In the genomic region with DNA sequence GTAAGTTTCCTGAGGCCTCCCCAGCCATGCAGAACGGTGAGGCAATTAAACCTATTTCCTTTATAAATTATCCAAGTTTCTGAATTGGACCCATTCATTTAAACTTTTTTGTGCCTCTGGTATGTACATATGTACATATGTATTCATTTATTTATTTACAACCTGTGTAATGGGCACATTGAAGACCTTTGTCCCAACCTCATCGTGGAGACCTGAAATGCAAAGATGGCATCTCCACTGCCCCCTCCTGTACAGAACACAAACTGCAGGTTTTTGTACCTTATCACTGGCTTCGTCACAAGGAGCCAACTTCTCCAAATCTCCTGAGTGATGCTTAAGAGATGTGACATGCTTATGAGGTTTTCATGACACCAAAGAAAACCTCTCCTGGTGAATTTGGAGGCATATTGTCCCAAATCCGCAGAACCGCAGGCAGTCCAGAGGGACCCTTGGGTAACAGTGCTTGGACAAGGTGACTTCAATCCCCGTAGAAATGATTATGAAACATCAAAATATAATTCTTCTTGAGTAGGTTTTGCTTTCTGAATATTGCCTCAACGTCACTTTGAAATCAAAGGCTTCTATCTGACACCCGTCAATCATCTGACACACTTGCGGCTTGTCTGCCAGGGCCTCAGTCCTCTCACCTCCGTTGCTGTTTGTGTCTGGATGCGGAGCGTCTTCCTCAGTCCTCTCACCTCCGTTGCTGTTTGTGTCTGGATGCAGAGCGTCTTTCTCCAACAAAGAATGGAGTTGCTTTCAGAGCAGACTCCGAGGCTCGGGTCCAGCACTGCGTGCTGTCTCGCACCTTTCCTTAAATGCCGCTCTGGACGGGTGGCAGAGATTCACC, we compare ENCODE assay signal across 8 cellular contexts.
DNase-seq lines count a peak whose midpoint lies in the region; ATAC-seq and TF ChIP-seq lines count a peak whose summit lies in the region.

No MANE protein-coding gene starts in this region.

- DNase-seq in activated T-cell treated with anti-CD3 and anti-CD28 coated beads for 1 hour (ENCODE audit: low read depth) (peak; percentile 9), body of pancreas (peak in 3 of 4 donors; percentile 19 to 44 (median 25)), occipital lobe (lab: John Stamatoyannopoulos, UW) (no peak)
- DNase-seq in activated T-cell treated with anti-CD3 and anti-CD28 coated beads, Interleukin-2, amount 50 U/mL, for 1 hour = no peak
- DNase-seq in stimulated activated CD4-positive, alpha-beta T cell treated with anti-CD3 and anti-CD28 coated beads, Interleukin-1b, Interleukin-23, amount 100 ng/mL, for 48 hours = peak; percentile 16
- no peak for DNase-seq in effector CD4-positive, alpha-beta T cell

- H3K9me2 ChIP-seq in Loucy (replicated peaks; ENCODE audit: low read depth, low read length) = no peaks in the 10 kb centered on the region

- no peak overlapping the region for H3K9ac ChIP-seq in Loucy (ENCODE audit: low read depth, low read length, poor library complexity, severe bottlenecking)

- H3K27me3 ChIP-seq in Loucy (ENCODE audit: insufficient read depth, low read length, poor library complexity, severe bottlenecking) (no peaks in the 10 kb centered on the region), body of pancreas (no peaks in the 10 kb centered on the region)

- no peaks in the 10 kb centered on the region for H3K9me3 ChIP-seq in Loucy (ENCODE audit: insufficient read depth, low read depth, low read length)
- H3K9me3 ChIP-seq in body of pancreas = no peaks in the 10 kb centered on the region

- H3K4me2 ChIP-seq in Loucy (ENCODE audit: low read depth, low read length, poor library complexity, severe bottlenecking) = no peak overlapping the region

- TF ChIP-seq CTCF in Loucy (conservative IDR thresholded peaks at IDR 0.05; ENCODE audit: low read length) (peak; percentile 72), body of pancreas (IDR thresholded peaks at IDR 0.05) (peak; percentile 10 to 47 (median 35))

- no peak for ATAC-seq in body of pancreas
- no peak for ATAC-seq in GM18870 (IDR thresholded peaks at IDR 0.05; ENCODE audit: unreplicated experiment)

- no peaks in the 10 kb centered on the region for H4K20me1 ChIP-seq in Loucy (ENCODE audit: insufficient read depth, low read length, poor library complexity, severe bottlenecking)

- H2AFZ ChIP-seq in Loucy (ENCODE audit: low read length) = no peak overlapping the region

- TF ChIP-seq POLR2A in body of pancreas (IDR thresholded peaks at IDR 0.05) = no peak

- 72 to 77% methylated on average over 20 of the region's 20 CpGs for WGBS in body of pancreas, 2 donors

- H3F3A ChIP-seq in Loucy (ENCODE audit: low read depth) = no peaks in the 10 kb centered on the region

- H3K79me2 ChIP-seq in Loucy (ENCODE audit: insufficient read depth, low read length) = no peaks in the 10 kb centered on the region

- H3K36me3 ChIP-seq in Loucy (ENCODE audit: insufficient read depth, low read length) = no peaks in the 10 kb centered on the region
- no peaks in the 10 kb centered on the region for H3K36me3 ChIP-seq in body of pancreas (replicated peaks in 1 of 2; ENCODE audit: insufficient read depth in 1 of 2, low read depth in 2 of 2)

- no peak overlapping the region for H3K4me3 ChIP-seq in Loucy (ENCODE audit: low read length, poor library complexity, severe bottlenecking)
- no peak overlapping the region for H3K4me3 ChIP-seq in body of pancreas

- no peak overlapping the region for H3K27ac ChIP-seq in body of pancreas

- H3K4me1 ChIP-seq in Loucy (ENCODE audit: insufficient read depth, low read length, poor library complexity, severe bottlenecking) = no peaks in the 10 kb centered on the region
- H3K4me1 ChIP-seq in body of pancreas = no peaks in the 10 kb centered on the region

- intact Hi-C loops in body of pancreas (cut with DNase I) = no loop called here

Comparison
In these comparisons a context has a peak if more than half of its experiments do, and no peak if none do; other contexts are left out.
1. DNase-seq: peak in activated T-cell treated with anti-CD3 and anti-CD28 coated beads for 1 hour (single experiment), body of pancreas (3 of 4) and stimulated activated CD4-positive, alpha-beta T cell treated with anti-CD3 and anti-CD28 coated beads, Interleukin-1b, Interleukin-23, amount 100 ng/mL, for 48 hours (single experiment); none in activated T-cell treated with anti-CD3 and anti-CD28 coated beads, Interleukin-2, amount 50 U/mL, for 1 hour (single experiment), occipital lobe (single experiment) and effector CD4-positive, alpha-beta T cell (single experiment).